In genomic region chr2:238906936-238907716, GRCh38 we compare ENCODE assay signal across 16 cellular contexts. TPM values are rescaled to one million over a fixed set of nuclear protein-coding genes. Genes with fewer than 3 reads are reported as not detected.
DNase-seq lines count a peak whose midpoint lies in the region; ATAC-seq and TF ChIP-seq lines count a peak whose summit lies in the region.
"Had no signal": no experiment of that assay in that cellular context is flagged by ENCODE, and none has a peak within 500 bp of the region (broad histone marks: within the 10 kb centered on the region; RNA-seq: fewer than 3 reads in every experiment).

No MANE protein-coding gene starts in this region.

- no peaks in the 10 kb centered on the region for H3K79me2 ChIP-seq in neural progenitor cell (ENCODE audit: low read depth)

- H3K27me3 Mint-ChIP-seq in chondrocyte (ENCODE audit: low read depth) (no peaks in the 10 kb centered on the region), neural progenitor cell (ENCODE audit: insufficient read depth, low read depth) (peaks cover 8% of the 10 kb centered on the region), endodermal cell (ENCODE audit: insufficient read depth) (no peaks in the 10 kb centered on the region)

- 86% methylated on average over 24 of the region's 24 CpGs for WGBS in right cardiac atrium
- 92 to 93% methylated on average over 19 to 24 of the region's 24 CpGs for WGBS in endodermal cell (ENCODE audit: insufficient coverage in 1 of 2, insufficient read length in 1 of 2), 2 experiments

- intact Hi-C loops in right cardiac atrium (cut with DNase I): no loop called here
- intact Hi-C loops in left cardiac atrium (cut with DNase I): no loop called here
- intact Hi-C loops in vagina (cut with DNase I): no loop called here

- no peak overlapping the region for H3K4me3 Mint-ChIP-seq in chondrocyte (ENCODE audit: unreplicated experiment)
- H3K4me3 Mint-ChIP-seq in neural progenitor cell: no peak overlapping the region
- H3K4me3 Mint-ChIP-seq in endodermal cell: no peak overlapping the region

- no peaks in the 10 kb centered on the region for H3K36me3 ChIP-seq in neural progenitor cell
- no peaks in the 10 kb centered on the region for H3K36me3 ChIP-seq in vagina
- no peaks in the 10 kb centered on the region for H3K36me3 ChIP-seq in endodermal cell (ENCODE audit: control insufficient read depth, insufficient read depth, low read length)

- H3K9ac ChIP-seq in neural progenitor cell: no peak overlapping the region
- no peak overlapping the region for H3K9ac ChIP-seq in endodermal cell (ENCODE audit: extremely low read depth, low read length, poor library complexity, severe bottlenecking)
- H3K9ac ChIP-seq: KMS-11 had no signal

- H4K20me1 ChIP-seq in neural progenitor cell (ENCODE audit: low read depth): no peaks in the 10 kb centered on the region

- no peak for TF ChIP-seq CTCF in chondrocyte (IDR thresholded peaks at IDR 0.05)
- TF ChIP-seq CTCF in neural progenitor cell (IDR thresholded peaks at IDR 0.05): no peak
- TF ChIP-seq CTCF in vagina (IDR thresholded peaks at IDR 0.05): no peak
- no peak for TF ChIP-seq CTCF in endodermal cell (conservative IDR thresholded peaks at IDR 0.05)

- no peaks in the 10 kb centered on the region for H3K4me1 ChIP-seq in right cardiac atrium (ENCODE audit: control insufficient read depth, insufficient read depth, low read length)
- H3K4me1 ChIP-seq in neural progenitor cell: peaks cover 7% of the 10 kb centered on the region
- H3K4me1 ChIP-seq in vagina: peaks cover 34% of the 10 kb centered on the region
- no peaks in the 10 kb centered on the region for H3K4me1 ChIP-seq in endodermal cell (ENCODE audit: control insufficient read depth, insufficient read depth, low read length)

- H3K9me3 ChIP-seq in right cardiac atrium (ENCODE audit: control insufficient read depth, low read length) (no peaks in the 10 kb centered on the region), neural progenitor cell (ENCODE audit: low read depth) (no peaks in the 10 kb centered on the region), vagina (no peaks in the 10 kb centered on the region), endodermal cell (ENCODE audit: control insufficient read depth, low read length) (no peaks in the 10 kb centered on the region)

- H3K36me3 Mint-ChIP-seq in chondrocyte (ENCODE audit: low read depth) (peaks cover 1% of the 10 kb centered on the region), neural progenitor cell (peaks cover 2% of the 10 kb centered on the region), endodermal cell (ENCODE audit: low read depth) (no peaks in the 10 kb centered on the region)

- H3K27me3 ChIP-seq in right cardiac atrium (ENCODE audit: control insufficient read depth, insufficient read depth): no peaks in the 10 kb centered on the region
- H3K27me3 ChIP-seq in neural progenitor cell: no peaks in the 10 kb centered on the region
- H3K27me3 ChIP-seq in vagina: no peaks in the 10 kb centered on the region
- no peaks in the 10 kb centered on the region for H3K27me3 ChIP-seq in endodermal cell (ENCODE audit: control insufficient read depth, insufficient read depth, low read length, poor library complexity, severe bottlenecking)

- H3K27ac Mint-ChIP-seq in chondrocyte (ENCODE audit: unreplicated experiment) (no peak overlapping the region), neural progenitor cell (no peak overlapping the region), endodermal cell (no peak overlapping the region)

- peaks cover 8% of the 10 kb centered on the region for H3F3A ChIP-seq in neural progenitor cell (ENCODE audit: low read depth)

- no peaks in the 10 kb centered on the region for H3K9me3 Mint-ChIP-seq in chondrocyte (ENCODE audit: low read depth)
- H3K9me3 Mint-ChIP-seq in neural progenitor cell: peaks cover 3% of the 10 kb centered on the region
- no peaks in the 10 kb centered on the region for H3K9me3 Mint-ChIP-seq in endodermal cell

- ATAC-seq in right cardiac atrium (no peak), left cardiac atrium (no peak)
- ATAC-seq: Right ventricle myocardium inferior had no signal

- TF ChIP-seq POLR2A in vagina (IDR thresholded peaks at IDR 0.05): no peak

- H3K27ac ChIP-seq in right cardiac atrium (ENCODE audit: low read length): no peak overlapping the region
- H3K27ac ChIP-seq in neural progenitor cell: no peak overlapping the region
- peak overlapping the region; percentile 59 for H3K27ac ChIP-seq in vagina
- H3K27ac ChIP-seq in endodermal cell (ENCODE audit: low read depth, low read length): no peak overlapping the region
- H3K27ac ChIP-seq: C4-2B, KMS-11 had no signal

- H3K4me3 ChIP-seq in right cardiac atrium (ENCODE audit: low read length): no peak overlapping the region
- no peak overlapping the region for H3K4me3 ChIP-seq in neural progenitor cell
- no peak overlapping the region for H3K4me3 ChIP-seq in vagina
- no peak overlapping the region for H3K4me3 ChIP-seq in endodermal cell (ENCODE audit: low read length)

- H3K4me1 Mint-ChIP-seq in chondrocyte (ENCODE audit: low read depth) (peaks cover 8% of the 10 kb centered on the region), neural progenitor cell (peaks cover 21% of the 10 kb centered on the region), endodermal cell (peaks cover 15% of the 10 kb centered on the region)

- no peak overlapping the region for H2AFZ ChIP-seq in neural progenitor cell (replicated peaks)

- no peak overlapping the region for H3K4me2 ChIP-seq in neural progenitor cell
- H3K4me2 ChIP-seq: KMS-11 had no signal

- DNase-seq in right cardiac atrium (peak in 2 of 3 donors; percentile 6 to 25), left cardiac atrium (no peak), chondrocyte (ENCODE audit: low spot score) (peak; percentile 88), neural progenitor cell (ENCODE audit: low spot score) (peak; percentile 19), vagina (ENCODE audit: extremely low spot score in 2 of 2) (no peak), endodermal cell (no peak), COLO668 (lab: John Stamatoyannopoulos, UW; ENCODE audit: unreplicated experiment) (no peak)
- DNase-seq in activated naive CD4-positive, alpha-beta T cell treated with Interleukin-2 at 50 U/mL for 16 hours: no peak
- DNase-seq: EL, HCEC 1CT, NCI-H1436, NCI-H2081, NCI-H510A treated with DMSO at 0.1 percent for 48 hours had no signal

RNA-seq across cellular contexts. Expression of gene TWIST2, which starts 59.2 kb away (rescaled TPM):
- total RNA-seq in right cardiac atrium (1 to 10 TPM; 3.1 to 5.5 (median 4.8) TPM), left cardiac atrium (1 to 10 TPM; 7.6 to 8.3 TPM), chondrocyte (1.8 to 9.1 TPM (median 2.4 TPM) in 3 replicates), neural progenitor cell (ENCODE audit: low replicate concordance) (0.51 and 1.7 TPM in 2 replicates), vagina (214 TPM), endodermal cell (1 to 10 TPM in 1 of 2 donors, not detected in 1; 1.9 TPM)
- 6.3 TPM for polyA plus RNA-seq in right cardiac atrium
- polyA plus RNA-seq in endodermal cell (2013, experiment 1 of 2): 1.3 TPM
- polyA plus RNA-seq in endodermal cell (2013, experiment 2 of 2): 0.83 TPM

Comparison
In these comparisons a context has a peak if more than half of its experiments do, and no peak if none do; other contexts are left out.
1. DNase-seq: peak in right cardiac atrium (2 of 3), chondrocyte (single experiment) and neural progenitor cell (single experiment); none in left cardiac atrium (single experiment), vagina (0 of 2), activated naive CD4-positive, alpha-beta T cell treated with Interleukin-2 at 50 U/mL for 16 hours (single experiment), endodermal cell (single experiment) and COLO668 (single experiment).
2. RNA of gene TWIST2, which starts 59.2 kb away (total RNA-seq): 214 TPM in vagina (single experiment); 7.6 to 8.3 TPM in left cardiac atrium, 3.1 to 5.5 TPM in right cardiac atrium, 1.8 to 9.1 TPM in chondrocyte, 1.9 TPM in endodermal cell and 0.51 to 1.7 TPM in neural progenitor cell; every median in the first group is over 10 times any median in the second.